In genomic region chr9:94975480-94976452, GRCh38 we compare ENCODE assay signal across 1 cellular context.
TF ChIP-seq lines count a peak whose summit lies in the region.

No MANE protein-coding gene starts in this region.

TF ChIP-seq in HepG2, 621 proteins besides CTCF, POLR2A, EP300 and RAD21 (continued from another document and continues in another):
- no peak for TF ChIP-seq ZNF142 (CRISPR knock-in tag; IDR thresholded peaks at IDR 0.05)
- no peak for TF ChIP-seq ZBTB1 (CRISPR knock-in tag; IDR thresholded peaks at IDR 0.05; ENCODE audit: borderline replicate concordance)
- TF ChIP-seq ADNP (CRISPR knock-in tag; IDR thresholded peaks at IDR 0.05), result no peak
- TF ChIP-seq ZNF75D (CRISPR knock-in tag; IDR thresholded peaks at IDR 0.05; ENCODE audit: borderline replicate concordance), result no peak
- no peak for TF ChIP-seq ZNF513 (CRISPR knock-in tag; conservative IDR thresholded peaks at IDR 0.05)
- TF ChIP-seq ZNF235 (CRISPR knock-in tag; IDR thresholded peaks at IDR 0.05; ENCODE audit: borderline replicate concordance), result no peak
- TF ChIP-seq RFXANK (CRISPR knock-in tag; IDR thresholded peaks at IDR 0.05), result no peak
- TF ChIP-seq HMG20B (CRISPR knock-in tag; conservative IDR thresholded peaks at IDR 0.05), result no peak
- no peak for TF ChIP-seq HOXA5 (CRISPR knock-in tag; IDR thresholded peaks at IDR 0.05)
- no peak for TF ChIP-seq ZNF343 (CRISPR knock-in tag; IDR thresholded peaks at IDR 0.05)
- no peak for TF ChIP-seq ZNF619 (CRISPR knock-in tag; IDR thresholded peaks at IDR 0.05)
- peak; percentile 68; the same call in 1 of the 2 replicates for TF ChIP-seq ZBTB38 (CRISPR knock-in tag; IDR thresholded peaks at IDR 0.05)
- no peak for TF ChIP-seq GRHL1 (CRISPR knock-in tag; conservative IDR thresholded peaks at IDR 0.05)
- TF ChIP-seq ZNF263 (CRISPR knock-in tag; IDR thresholded peaks at IDR 0.05), result no peak
- no peak for TF ChIP-seq PHF5A (CRISPR knock-in tag; IDR thresholded peaks at IDR 0.05; ENCODE audit: low read depth, unreplicated experiment)
- no peak for TF ChIP-seq ZNF570 (CRISPR knock-in tag; IDR thresholded peaks at IDR 0.05; ENCODE audit: borderline replicate concordance)
- no peak for TF ChIP-seq ZNF24 (IDR thresholded peaks at IDR 0.05)
- no peak for TF ChIP-seq SNAPC5 (CRISPR knock-in tag; IDR thresholded peaks at IDR 0.05; ENCODE audit: borderline replicate concordance)
- TF ChIP-seq ZNF3 (CRISPR knock-in tag; IDR thresholded peaks at IDR 0.05), result no peak
- no peak for TF ChIP-seq DMTF1 (CRISPR knock-in tag; IDR thresholded peaks at IDR 0.05)
- TF ChIP-seq ATF4 (CRISPR knock-in tag; IDR thresholded peaks at IDR 0.05), result no peak
- no peak for TF ChIP-seq LCORL (IDR thresholded peaks at IDR 0.05)
- TF ChIP-seq LCORL (CRISPR knock-in tag; IDR thresholded peaks at IDR 0.05), result peak; percentile 68
- TF ChIP-seq ZBTB39 (CRISPR knock-in tag; IDR thresholded peaks at IDR 0.05), result no peak
- TF ChIP-seq SOX13 (IDR thresholded peaks at IDR 0.05), result no peak
- TF ChIP-seq SOX13 (CRISPR knock-in tag; conservative IDR thresholded peaks at IDR 0.05 in 1 of 2, IDR thresholded peaks at IDR 0.05 in 1 of 2), result peak in 1 of 2 experiments; percentile 38; a peak in 1 of 4 replicates
- no peak for TF ChIP-seq MTA3 (CRISPR knock-in tag; IDR thresholded peaks at IDR 0.05)
- TF ChIP-seq CC2D1A (CRISPR knock-in tag; IDR thresholded peaks at IDR 0.05), result no peak
- no peak for TF ChIP-seq ZNF296 (CRISPR knock-in tag; conservative IDR thresholded peaks at IDR 0.05)
- no peak for TF ChIP-seq ZNF782 (CRISPR knock-in tag; IDR thresholded peaks at IDR 0.05; ENCODE audit: borderline replicate concordance)
- no peak for TF ChIP-seq CBX2 (IDR thresholded peaks at IDR 0.05; ENCODE audit: low read depth, low read length)
- TF ChIP-seq CBX2 (CRISPR knock-in tag; IDR thresholded peaks at IDR 0.05; ENCODE audit: low read depth), result no peak
- no peak for TF ChIP-seq PAWR (CRISPR knock-in tag; IDR thresholded peaks at IDR 0.05; ENCODE audit: borderline replicate concordance)
- no peak for TF ChIP-seq CREB3 (CRISPR knock-in tag; IDR thresholded peaks at IDR 0.05)
- TF ChIP-seq SMYD3 (CRISPR knock-in tag; IDR thresholded peaks at IDR 0.05), result no peak
- TF ChIP-seq CSRNP1 (CRISPR knock-in tag; IDR thresholded peaks at IDR 0.05), result no peak
- TF ChIP-seq CBX5 (CRISPR knock-in tag; IDR thresholded peaks at IDR 0.05; ENCODE audit: borderline replicate concordance), result no peak
- no peak for TF ChIP-seq ZNF354B (CRISPR knock-in tag; IDR thresholded peaks at IDR 0.05)
- TF ChIP-seq JUN (CRISPR knock-in tag; IDR thresholded peaks at IDR 0.05), result no peak
- no peak for TF ChIP-seq JDP2 (CRISPR knock-in tag; IDR thresholded peaks at IDR 0.05; ENCODE audit: borderline replicate concordance)
- TF ChIP-seq FOXP4 (CRISPR knock-in tag; IDR thresholded peaks at IDR 0.05), result peak; percentile 30; the same call in 1 of the 2 replicates
- TF ChIP-seq SRSF9 (IDR thresholded peaks at IDR 0.05; ENCODE audit: borderline replicate concordance, insufficient read depth, low read depth, low read length, poor library complexity, severe bottlenecking), result no peak
